In the genomic region with DNA sequence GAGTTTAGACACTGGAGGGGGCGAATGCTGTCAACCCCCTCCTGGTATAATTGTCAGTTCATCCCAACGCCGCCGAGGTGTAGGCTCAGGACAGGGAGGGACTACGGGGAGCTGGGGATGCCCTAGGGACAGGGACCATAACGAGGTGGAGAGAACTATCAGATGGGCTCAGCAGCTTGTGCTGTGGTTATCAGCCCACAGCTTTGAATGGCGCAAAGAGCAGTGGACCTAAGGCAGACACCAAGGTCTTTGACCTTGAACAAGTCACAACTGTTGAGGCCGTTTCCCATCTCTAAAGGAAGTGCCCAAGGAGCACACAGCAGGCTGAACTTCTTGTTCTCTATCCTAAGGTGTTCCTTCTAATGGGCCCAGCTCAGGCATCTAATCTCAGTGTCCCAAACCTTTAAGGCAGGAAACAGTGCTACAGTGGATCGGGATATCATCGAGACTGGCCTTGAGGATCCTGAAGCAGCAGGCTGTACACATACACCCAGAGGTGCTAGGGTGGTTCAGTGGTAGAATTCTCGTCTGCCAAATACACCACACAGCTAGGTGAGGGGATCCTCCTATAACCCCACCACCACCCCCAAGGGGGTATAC, we compare ENCODE assay signal across 6 cellular contexts. TPM values are rescaled to one million over a fixed set of nuclear protein-coding genes. Genes with fewer than 3 reads are reported as not detected.
DNase-seq lines count a peak whose midpoint lies in the region; ATAC-seq and TF ChIP-seq lines count a peak whose summit lies in the region.

No MANE protein-coding gene starts in this region.

- no peaks in the 10 kb centered on the region for H3K9me3 ChIP-seq in lower lobe of right lung

- POLR2A ChIA-PET in activated CD8-positive, alpha-beta T cell treated with anti-CD3 and anti-CD28 coated beads, Interleukin-2, amount 10 ng/mL, durations not matched to agents 7 days and 5 days (lab: Charles Lee), result interaction anchor here (0.6 to 3.5 kb wide), 43 partner anchors 8 to 1638 kb away, joined by 3 to 69 read pairs (median 6); a partner anchor contains a TSS

- ATAC-seq in GM19372 (IDR thresholded peaks at IDR 0.05; ENCODE audit: low read depth, unreplicated experiment), result peak; percentile 7
- ATAC-seq in activated CD8-positive, alpha-beta T cell treated with anti-CD3 and anti-CD28 coated beads, Interleukin-2, amount 10 ng/mL, durations not matched to agents 7 days and 5 days, result peak; percentile 7
- ATAC-seq in lower lobe of right lung, result peak in 1 of 2 donors; percentile 17
- no peak for ATAC-seq in foreskin keratinocyte

- TF ChIP-seq CTCF in lower lobe of right lung (IDR thresholded peaks at IDR 0.05) (no peak), foreskin keratinocyte (conservative IDR thresholded peaks at IDR 0.05) (no peak)

- no peaks in the 10 kb centered on the region for H3K9me3 Mint-ChIP-seq in activated CD8-positive, alpha-beta T cell treated with anti-CD3 and anti-CD28 coated beads, Interleukin-2, amount 10 ng/mL, durations not matched to agents 7 days and 5 days (ENCODE audit: insufficient read depth)

- H3K27ac ChIP-seq in lower lobe of right lung (peak overlapping the region; percentile 94), foreskin keratinocyte (no peak overlapping the region)

- H3K27me3 Mint-ChIP-seq in activated CD8-positive, alpha-beta T cell treated with anti-CD3 and anti-CD28 coated beads, Interleukin-2, amount 10 ng/mL, durations not matched to agents 7 days and 5 days (ENCODE audit: low read depth), result no peaks in the 10 kb centered on the region

- H3K27me3 ChIP-seq in lower lobe of right lung (ENCODE audit: low read depth) (no peaks in the 10 kb centered on the region), foreskin keratinocyte (no peaks in the 10 kb centered on the region)

- H3K27ac Mint-ChIP-seq in activated CD8-positive, alpha-beta T cell treated with anti-CD3 and anti-CD28 coated beads, Interleukin-2, amount 10 ng/mL, durations not matched to agents 7 days and 5 days, result peak overlapping the region; percentile 93

- peaks cover 33% of the 10 kb centered on the region for H3K4me1 ChIP-seq in lower lobe of right lung
- no peaks in the 10 kb centered on the region for H3K4me1 ChIP-seq in foreskin keratinocyte

- H3K4me3 ChIP-seq in lower lobe of right lung, result peak overlapping the region; percentile 90

- intact Hi-C loops in lower lobe of right lung (cut with DNase I), result no loop called here

- DNase-seq in activated CD8-positive, alpha-beta T cell treated with anti-CD3 and anti-CD28 coated beads, Interleukin-2, amount 10 ng/mL, durations not matched to agents 7 days and 5 days, result no peak
- DNase-seq in lower lobe of right lung, result no peak
- DNase-seq in T-helper 9 cell, result no peak
- no peak for DNase-seq in foreskin keratinocyte
- DNase-seq in hippocampal formation (lab: John Stamatoyannopoulos, UW), result no peak

- peaks cover 58% of the 10 kb centered on the region for H3K4me1 Mint-ChIP-seq in activated CD8-positive, alpha-beta T cell treated with anti-CD3 and anti-CD28 coated beads, Interleukin-2, amount 10 ng/mL, durations not matched to agents 7 days and 5 days (ENCODE audit: low read depth)

- H3K36me3 ChIP-seq in lower lobe of right lung, result peaks cover 56% of the 10 kb centered on the region

- CTCF ChIA-PET in activated CD8-positive, alpha-beta T cell treated with anti-CD3 and anti-CD28 coated beads, Interleukin-2, amount 10 ng/mL, durations not matched to agents 7 days and 5 days (lab: Charles Lee), result interaction anchor here (0.7 to 4.7 kb wide), 47 partner anchors 8 to 271 kb away, joined by 3 to 51 read pairs (median 5); a partner anchor contains a TSS

- H3K4me3 Mint-ChIP-seq in activated CD8-positive, alpha-beta T cell treated with anti-CD3 and anti-CD28 coated beads, Interleukin-2, amount 10 ng/mL, durations not matched to agents 7 days and 5 days, result peak overlapping the region; percentile 91

- H3K36me3 Mint-ChIP-seq in activated CD8-positive, alpha-beta T cell treated with anti-CD3 and anti-CD28 coated beads, Interleukin-2, amount 10 ng/mL, durations not matched to agents 7 days and 5 days (ENCODE audit: low read depth), result peaks cover 64% of the 10 kb centered on the region

RNA-seq across cellular contexts. Expression of a gene that starts 1.0 kb away (rescaled TPM):
- total RNA-seq in activated CD8-positive, alpha-beta T cell treated with anti-CD3 and anti-CD28 coated beads, Interleukin-2, amount 10 ng/mL, durations not matched to agents 7 days and 5 days, result 10 to 100 TPM; 22.2 to 25.0 TPM
- total RNA-seq in lower lobe of right lung, result 15.8 TPM
- total RNA-seq in foreskin keratinocyte, result 12.1 and 13.1 TPM in 2 replicates
- polyA plus RNA-seq in foreskin keratinocyte, result 12.7 and 13.6 TPM in 2 replicates

RNA-seq across cellular contexts. Expression of a gene that starts 9.3 kb away (rescaled TPM):
- total RNA-seq in activated CD8-positive, alpha-beta T cell treated with anti-CD3 and anti-CD28 coated beads, Interleukin-2, amount 10 ng/mL, durations not matched to agents 7 days and 5 days, result 100 to 1,000 TPM; 249 to 273 TPM
- 68.4 TPM for total RNA-seq in lower lobe of right lung
- 172 and 183 TPM in 2 replicates for total RNA-seq in foreskin keratinocyte
- polyA plus RNA-seq in foreskin keratinocyte, result 93.6 and 107 TPM in 2 replicates

RNA-seq across cellular contexts. Expression of a gene that starts 18.6 kb away (rescaled TPM):
- total RNA-seq in activated CD8-positive, alpha-beta T cell treated with anti-CD3 and anti-CD28 coated beads, Interleukin-2, amount 10 ng/mL, durations not matched to agents 7 days and 5 days, result 1,000 to 10,000 TPM; 1,058 to 1,098 TPM
- total RNA-seq in lower lobe of right lung, result 899 TPM
- 1,508 and 1,552 TPM in 2 replicates for total RNA-seq in foreskin keratinocyte
- 1,795 and 1,871 TPM in 2 replicates for polyA plus RNA-seq in foreskin keratinocyte

RNA-seq across cellular contexts. Expression of a gene that starts 20.3 kb away (rescaled TPM):
- total RNA-seq in activated CD8-positive, alpha-beta T cell treated with anti-CD3 and anti-CD28 coated beads, Interleukin-2, amount 10 ng/mL, durations not matched to agents 7 days and 5 days, result 100 to 1,000 TPM; 120 to 144 TPM
- total RNA-seq in lower lobe of right lung, result 69.3 TPM
- 21.5 and 21.6 TPM in 2 replicates for total RNA-seq in foreskin keratinocyte
- 19.7 and 22.9 TPM in 2 replicates for polyA plus RNA-seq in foreskin keratinocyte

RNA-seq across cellular contexts. Expression of a gene that starts 20.7 kb away (rescaled TPM):
- 1 to 10 TPM; 1.3 to 2.0 TPM for total RNA-seq in activated CD8-positive, alpha-beta T cell treated with anti-CD3 and anti-CD28 coated beads, Interleukin-2, amount 10 ng/mL, durations not matched to agents 7 days and 5 days
- total RNA-seq in lower lobe of right lung, result 5.6 TPM
- total RNA-seq in foreskin keratinocyte, result 1.0 and 1.2 TPM in 2 replicates
- 1.5 and 1.8 TPM in 2 replicates for polyA plus RNA-seq in foreskin keratinocyte
